1 cellular context compared by ENCODE assay signal in genomic region chr20:768426-768978, GRCh38.
TF ChIP-seq lines count a peak whose summit lies in the region.

Gene SLC52A3, minus strand, starts transcription at chr20:768500. Its CDS starts 2,726 bp downstream, at chr20:765774.

TF ChIP-seq in H1, 55 proteins besides CTCF, POLR2A, EP300 and RAD21 (continued from another document):
- TF ChIP-seq GTF2F1 (IDR thresholded peaks at IDR 0.05; ENCODE audit: borderline replicate concordance, low read depth, low read length): no peak
- no peak for TF ChIP-seq CHD1 (IDR thresholded peaks at IDR 0.05; ENCODE audit: low read depth, low read length)
- no peak for TF ChIP-seq RFX5 (IDR thresholded peaks at IDR 0.05; ENCODE audit: borderline replicate concordance, low read depth, low read length)
- no peak for TF ChIP-seq TCF12 (IDR thresholded peaks at IDR 0.05; ENCODE audit: low read depth, low read length)
- no peak for TF ChIP-seq TAF1 (IDR thresholded peaks at IDR 0.05; ENCODE audit: low read depth, low read length)
- no peak for TF ChIP-seq NANOG (IDR thresholded peaks at IDR 0.05; ENCODE audit: insufficient read depth, low read depth, low read length, poor library complexity, severe bottlenecking)
- no peak for TF ChIP-seq TAF7 (optimal IDR thresholded peaks at IDR 0.05; ENCODE audit: borderline replicate concordance, low read depth, low read length)
- no peak for TF ChIP-seq BCL11A (IDR thresholded peaks at IDR 0.05; ENCODE audit: low read depth in 2 of 2, low read length in 2 of 2)
- TF ChIP-seq, protein P1, sequence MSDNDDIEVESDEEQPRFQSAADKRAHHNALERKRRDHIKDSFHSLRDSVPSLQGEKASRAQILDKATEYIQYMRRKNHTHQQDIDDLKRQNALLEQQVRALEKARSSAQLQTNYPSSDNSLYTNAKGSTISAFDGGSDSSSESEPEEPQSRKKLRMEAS (IDR thresholded peaks at IDR 0.05): no peak
- no peak for TF ChIP-seq ZNF274 (IDR thresholded peaks at IDR 0.05; ENCODE audit: borderline replicate concordance, extremely low read depth, low read length)
- no peak for TF ChIP-seq ASH2L (IDR thresholded peaks at IDR 0.05; ENCODE audit: low read length)
- no peak for TF ChIP-seq PHF8 (conservative IDR thresholded peaks at IDR 0.05; ENCODE audit: low read depth, low read length)
- TF ChIP-seq FOSL1 (IDR thresholded peaks at IDR 0.05; ENCODE audit: insufficient read depth, low read depth, low read length): no peak
- TF ChIP-seq HDAC2 (IDR thresholded peaks at IDR 0.05; ENCODE audit: borderline replicate concordance in 1 of 2, low read depth in 2 of 2, low read length in 2 of 2): no peak
- no peak for TF ChIP-seq BRCA1 (IDR thresholded peaks at IDR 0.05; ENCODE audit: low read depth, low read length)
- TF ChIP-seq SP4 (IDR thresholded peaks at IDR 0.05; ENCODE audit: low read length): no peak
- TF ChIP-seq GABPA (IDR thresholded peaks at IDR 0.05; ENCODE audit: borderline replicate concordance, insufficient read depth, low read length): no peak
- no peak for TF ChIP-seq CHD2 (IDR thresholded peaks at IDR 0.05; ENCODE audit: low read length)
